Comparison of ENCODE assay signal across 11 cellular contexts in genomic region chr21:43360441-43361126, GRCh38.
DNase-seq lines count a peak whose midpoint lies in the region; ATAC-seq and TF ChIP-seq lines count a peak whose summit lies in the region.
"Had no signal": no experiment of that assay in that cellular context is flagged by ENCODE, and none has a peak within 500 bp of the region (broad histone marks: within the 10 kb centered on the region; RNA-seq: fewer than 3 reads in every experiment).

No MANE protein-coding gene starts in this region.

- peak overlapping the region; percentile 56 for H4K91ac ChIP-seq in neuronal stem cell (ENCODE audit: low read depth, low read length, poor library complexity)

- CTCF ChIA-PET in CD8-positive, alpha-beta T cell (lab: Charles Lee), result no interaction called here

- no peak overlapping the region for H2AFZ ChIP-seq in KMS-11 (ENCODE audit: low read depth)
- no peak overlapping the region for H2AFZ ChIP-seq in neuronal stem cell (ENCODE audit: low read length)

- peak overlapping the region; percentile 75 for H3K4me3 Mint-ChIP-seq in CD8-positive, alpha-beta T cell

- no peak overlapping the region for H3K27ac ChIP-seq in CD8-positive, alpha-beta T cell (ENCODE audit: low read depth, low read length)
- H3K27ac ChIP-seq in KMS-11 (peak overlapping the region; percentile 97), breast epithelium (peak overlapping the region; percentile 86 to 94), neuronal stem cell (replicated peaks; ENCODE audit: low read length) (no peak overlapping the region)

- no peaks in the 10 kb centered on the region for H3K36me3 ChIP-seq in CD8-positive, alpha-beta T cell (ENCODE audit: insufficient read depth, low read length)
- H3K36me3 ChIP-seq in KMS-11 (ENCODE audit: insufficient read depth), result no peaks in the 10 kb centered on the region
- no peaks in the 10 kb centered on the region for H3K36me3 ChIP-seq in breast epithelium
- H3K36me3 ChIP-seq in neuronal stem cell (replicated peaks in 1 of 2; ENCODE audit: control insufficient read depth in 2 of 2, insufficient read depth in 2 of 2, low read length in 2 of 2), result no peaks in the 10 kb centered on the region
- H3K36me3 ChIP-seq: WERI-Rb-1 had no signal

- peak overlapping the region; percentile 55 for H2BK15ac ChIP-seq in neuronal stem cell (ENCODE audit: low read length)

- no peak overlapping the region for H2BK5ac ChIP-seq in neuronal stem cell (ENCODE audit: low read length)

- no peaks in the 10 kb centered on the region for H3K9me3 Mint-ChIP-seq in CD8-positive, alpha-beta T cell

- POLR2A ChIA-PET in CD8-positive, alpha-beta T cell (lab: Charles Lee), result no interaction called here

- peak overlapping the region; percentile 7 for H2BK12ac ChIP-seq in neuronal stem cell (ENCODE audit: low read length)

- no peak for TF ChIP-seq POLR2A in breast epithelium (IDR thresholded peaks at IDR 0.05)

- peaks cover 23% of the 10 kb centered on the region for H3K4me1 Mint-ChIP-seq in CD8-positive, alpha-beta T cell (ENCODE audit: low read depth)

- no peak overlapping the region for H2BK120ac ChIP-seq in neuronal stem cell (ENCODE audit: low read depth, low read length)

- peak overlapping the region; percentile 85 for H2AK5ac ChIP-seq in neuronal stem cell (ENCODE audit: low read depth, low read length)

- H3K79me2 ChIP-seq in KMS-11 (ENCODE audit: insufficient read depth, low read depth), result peaks cover 27% of the 10 kb centered on the region

- no peaks in the 10 kb centered on the region for H3K36me3 Mint-ChIP-seq in CD8-positive, alpha-beta T cell

- peak overlapping the region; percentile 87 for H3K18ac ChIP-seq in neuronal stem cell (ENCODE audit: low read length)

- H3K9ac ChIP-seq in KMS-11, result peak overlapping the region; percentile 86
- H3K9ac ChIP-seq in neuronal stem cell (ENCODE audit: low read depth, low read length, poor library complexity), result no peak overlapping the region

- H3K4me1 ChIP-seq in CD8-positive, alpha-beta T cell (ENCODE audit: insufficient read depth, low read length), result peaks cover 26% of the 10 kb centered on the region
- H3K4me1 ChIP-seq in KMS-11 (ENCODE audit: low read depth, poor library complexity, severe bottlenecking) (peaks cover 77% of the 10 kb centered on the region), breast epithelium (peaks cover 4 to 17% of the 10 kb centered on the region in 2 donors), neuronal stem cell (ENCODE audit: control insufficient read depth in 2 of 2, insufficient read depth in 1 of 2, low read depth in 1 of 2, low read length in 2 of 2) (peaks cover 6 to 17% of the 10 kb centered on the region in 2 donors)

- H3K27me3 ChIP-seq in CD8-positive, alpha-beta T cell (ENCODE audit: insufficient read depth, low read length), result no peaks in the 10 kb centered on the region
- H3K27me3 ChIP-seq in KMS-11 (ENCODE audit: insufficient read depth, low read depth) (no peaks in the 10 kb centered on the region), breast epithelium (peaks cover 0 to 3% of the 10 kb centered on the region in 2 donors), neuronal stem cell (ENCODE audit: control insufficient read depth in 3 of 3, insufficient read depth in 3 of 3, low read depth in 1 of 3, low read length in 3 of 3) (no peaks in the 10 kb centered on the region)

- H3K79me1 ChIP-seq in neuronal stem cell (ENCODE audit: low read depth, low read length), result peaks cover 1% of the 10 kb centered on the region

- peak overlapping the region; percentile 95 for H3K4me2 ChIP-seq in KMS-11
- H3K4me2 ChIP-seq in neuronal stem cell (ENCODE audit: insufficient read depth, low read length, poor library complexity, severe bottlenecking), result no peak overlapping the region

- H4K8ac ChIP-seq in neuronal stem cell (ENCODE audit: low read depth, low read length), result peak overlapping the region; percentile 27

- intact Hi-C loops in CD8-positive, alpha-beta T cell (cut with DNase I, micrococcal nuclease), result loop anchor here in 1 of 2 experiments (10.0 kb wide), 1 partner anchor 386 kb away; the partner anchor contains the start of gene PKNOX1
- intact Hi-C loops in breast epithelium (cut with DNase I; ENCODE audit: low total_unique reads), result no loop called here

- H3K14ac ChIP-seq in neuronal stem cell (ENCODE audit: low read length), result peak overlapping the region; percentile 95

- H3K23ac ChIP-seq in neuronal stem cell (ENCODE audit: low read depth, low read length, poor library complexity), result peak overlapping the region; percentile 77

- no CpG with 5 or more reads among the region's 32 CpGs for WGBS in neuronal stem cell (ENCODE audit: extremely low coverage in 2 of 2, insufficient read length in 2 of 2, insufficient replicate concordance in 1 of 2), 2 donors

- H3K4ac ChIP-seq in neuronal stem cell (ENCODE audit: low read length), result no peak overlapping the region

- H3K4me3 ChIP-seq in CD8-positive, alpha-beta T cell (ENCODE audit: low read depth, low read length), result no peak overlapping the region
- H3K4me3 ChIP-seq in KMS-11 (IDR thresholded peaks at IDR 0.05; ENCODE audit: insufficient read depth, low read depth, low read length) (no peak overlapping the region), breast epithelium (no peak overlapping the region), neuronal stem cell (ENCODE audit: low read length in 2 of 2) (no peak overlapping the region)

- H4K20me1 ChIP-seq in KMS-11 (ENCODE audit: insufficient read depth), result no peaks in the 10 kb centered on the region

- no peaks in the 10 kb centered on the region for H3K27me3 Mint-ChIP-seq in CD8-positive, alpha-beta T cell (ENCODE audit: low read depth)

- no peak for DNase-seq in CD8-positive, alpha-beta T cell
- DNase-seq in breast epithelium (ENCODE audit: low spot score in 2 of 2) (no peak), neuronal stem cell (ENCODE audit: low spot score) (no peak), cerebellar cortex (ENCODE audit: low spot score) (no peak), SKM-1 (lab: John Stamatoyannopoulos, UW; ENCODE audit: unreplicated experiment) (no peak)
- DNase-seq: activated gamma-delta T cell treated with Interleukin-2 at 50 U/mL for 16 hours, Kasumi-1 had no signal

- no peak for TF ChIP-seq CTCF in CD8-positive, alpha-beta T cell (IDR thresholded peaks at IDR 0.05)
- TF ChIP-seq CTCF in KMS-11 (conservative IDR thresholded peaks at IDR 0.05; ENCODE audit: low read depth, low read length) (no peak), breast epithelium (IDR thresholded peaks at IDR 0.05) (no peak)

- H3K9me3 ChIP-seq in CD8-positive, alpha-beta T cell (ENCODE audit: low read length), result no peaks in the 10 kb centered on the region
- H3K9me3 ChIP-seq in breast epithelium, result no peaks in the 10 kb centered on the region
- no peaks in the 10 kb centered on the region for H3K9me3 ChIP-seq in neuronal stem cell (replicated peaks in 1 of 2; ENCODE audit: control insufficient read depth in 2 of 2, insufficient read depth in 1 of 2, low read depth in 1 of 2, low read length in 2 of 2)

- no peak for ATAC-seq in CD8-positive, alpha-beta T cell
- ATAC-seq in HG03442 (IDR thresholded peaks at IDR 0.05; ENCODE audit: unreplicated experiment), result no peak
- no peak for ATAC-seq in HG03097 (IDR thresholded peaks at IDR 0.05; ENCODE audit: low FRiP score, unreplicated experiment)

- H3K27ac Mint-ChIP-seq in CD8-positive, alpha-beta T cell, result peak overlapping the region; percentile 96

Comparison
In these comparisons a context has a peak if more than half of its experiments do, and no peak if none do; other contexts are left out.
1. H3K27ac ChIP-seq: peak in KMS-11 (single experiment) and breast epithelium (2 of 2); none in CD8-positive, alpha-beta T cell (single experiment) and neuronal stem cell (single experiment).